9 cellular contexts compared by ENCODE assay signal in genomic region chr2:24926602-24927252, GRCh38. TPM values are rescaled to one million over a fixed set of nuclear protein-coding genes. Genes with fewer than 3 reads are reported as not detected.
A peak's percentile ranks its signal among the peaks of the same experiment; 100 is the strongest.
DNase-seq lines count a peak whose midpoint lies in the region; ATAC-seq, FAIRE-seq and TF ChIP-seq lines count a peak whose summit lies in the region.
"Had no signal": no experiment of that assay in that cellular context is flagged by ENCODE, and none has a peak within 500 bp of the region (broad histone marks: within the 10 kb centered on the region; RNA-seq: fewer than 3 reads in every experiment).

No MANE protein-coding gene starts in this region.

- peak overlapping the region; percentile 47 for H3K4me3 ChIP-seq in coronary artery
- H3K4me3 ChIP-seq in mucosa of rectum (ENCODE audit: low read length in 2 of 2): peak overlapping the region; percentile 37 to 42

- no peaks in the 10 kb centered on the region for H3K9me3 ChIP-seq in mucosa of rectum (ENCODE audit: control insufficient read depth in 2 of 2, low read length in 2 of 2)

- peak; percentile 64 to 81 for ATAC-seq in activated CD4-positive, CD25-positive, alpha-beta regulatory T cell treated with anti-CD3 and anti-CD28 coated beads, Interleukin-2, amount 50 U/mL, for 24 hours
- ATAC-seq in GM18520 (IDR thresholded peaks at IDR 0.05; ENCODE audit: unreplicated experiment): no peak

- no peaks in the 10 kb centered on the region for H3K27me3 ChIP-seq in mucosa of rectum (ENCODE audit: control insufficient read depth in 2 of 2, insufficient read depth in 2 of 2, low read length in 2 of 2)

- H3K4me1 ChIP-seq in mucosa of rectum (ENCODE audit: control insufficient read depth in 2 of 2, insufficient read depth in 2 of 2, low read length in 2 of 2): peaks cover 6% of the 10 kb centered on the region in 2 donors

- H3K36me3 ChIP-seq in mucosa of rectum (ENCODE audit: control insufficient read depth in 2 of 2, insufficient read depth in 2 of 2, low read length in 2 of 2): no peaks in the 10 kb centered on the region

- H3K27ac ChIP-seq in coronary artery: peak overlapping the region; percentile 62 to 71
- peak overlapping the region in 1 of 2 donors; percentile 21 for H3K27ac ChIP-seq in mucosa of rectum (ENCODE audit: low read depth in 2 of 2, low read length in 2 of 2)
- peak overlapping the region; percentile 65 for H3K27ac ChIP-seq in temporal lobe (ENCODE audit: low read depth, low read length)

- no peak for TF ChIP-seq CTCF in coronary artery (IDR thresholded peaks at IDR 0.05)

- no peak for DNase-seq in activated CD4-positive, CD25-positive, alpha-beta regulatory T cell treated with anti-CD3 and anti-CD28 coated beads, Interleukin-2, amount 50 U/mL, for 72 hours
- peak; percentile 85 for DNase-seq in coronary artery (ENCODE audit: low spot score)
- no peak for DNase-seq in HTR-8/SVneo (ENCODE audit: insufficient read length, low spot score)
- no peak for DNase-seq in DMS153 (lab: John Stamatoyannopoulos, UW)

- H3K9ac ChIP-seq in mucosa of rectum (ENCODE audit: low read depth in 1 of 2, low read length in 2 of 2): peak overlapping the region in 1 of 2 donors; percentile 36

- no peak for FAIRE-seq in HTR-8/SVneo (lab: Jason Lieb, UNC)
- FAIRE-seq: A204.1 had no signal

RNA-seq across cellular contexts. Expression of gene ADCY3, which starts 6.7 kb away (rescaled TPM):
- 25.8 TPM for total RNA-seq in temporal lobe

RNA-seq across cellular contexts. Expression of gene DNAJC27, which starts 45.0 kb away (rescaled TPM):
- 8.9 TPM for total RNA-seq in temporal lobe
